ENCODE assay signal across 18 cellular contexts in genomic region chr1:59177756-59178155, GRCh38.
"Had no signal": no experiment of that assay in that cellular context is flagged by ENCODE, and none has a peak within 500 bp of the region (broad histone marks: within the 10 kb centered on the region; RNA-seq: fewer than 3 reads in every experiment).

No MANE protein-coding gene starts in this region.

- H3K4me3 Mint-ChIP-seq: activated CD4-positive, alpha-beta T cell treated with anti-CD3 and anti-CD28 coated beads, Interleukin-2, amount 10 ng/mL, durations not matched to agents 24 days and 14 days; activated CD8-positive, alpha-beta T cell treated with anti-CD3 and anti-CD28 coated beads for 36 hours; activated naive CD4-positive, alpha-beta T cell treated with anti-CD3 and anti-CD28 coated beads, Interleukin-2, amount 10 ng/mL, durations not matched to agents 7 days and 5 days; activated naive CD8-positive, alpha-beta T cell treated with anti-CD3 and anti-CD28 coated beads, Interleukin-2, amount 50 U/mL, for 24 hours; activated T-cell treated with anti-CD3 and anti-CD28 coated beads, Interleukin-2, amount 50 U/mL, for 24 hours; brain; central memory CD8-positive, alpha-beta T cell; naive B cell; neural progenitor cell had no signal

- H3K4me1 Mint-ChIP-seq: activated CD4-positive, alpha-beta T cell treated with anti-CD3 and anti-CD28 coated beads, Interleukin-2, amount 10 ng/mL, durations not matched to agents 24 days and 14 days; activated naive CD4-positive, alpha-beta T cell treated with anti-CD3 and anti-CD28 coated beads, Interleukin-2, amount 10 ng/mL, durations not matched to agents 7 days and 5 days; central memory CD8-positive, alpha-beta T cell had no signal

- H3K36me3 Mint-ChIP-seq: activated naive CD4-positive, alpha-beta T cell treated with anti-CD3 and anti-CD28 coated beads, Interleukin-2, amount 10 ng/mL, durations not matched to agents 7 days and 5 days; brain; naive B cell; neural progenitor cell had no signal

- H3K4me1 ChIP-seq: colonic mucosa, neural progenitor cell had no signal

- H3K9me3 Mint-ChIP-seq: activated CD8-positive, alpha-beta T cell treated with anti-CD3 and anti-CD28 coated beads for 36 hours; activated naive CD4-positive, alpha-beta T cell treated with anti-CD3 and anti-CD28 coated beads, Interleukin-2, amount 10 ng/mL, durations not matched to agents 7 days and 5 days; activated naive CD8-positive, alpha-beta T cell treated with anti-CD3 and anti-CD28 coated beads, Interleukin-2, amount 50 U/mL, for 24 hours; activated T-cell treated with anti-CD3 and anti-CD28 coated beads, Interleukin-2, amount 50 U/mL, for 24 hours; central memory CD8-positive, alpha-beta T cell had no signal

- H3K4me3 ChIP-seq: colonic mucosa, mucosa of descending colon, neural progenitor cell, upper lobe of right lung had no signal

- H3K27me3 Mint-ChIP-seq: activated CD4-positive, alpha-beta T cell treated with anti-CD3 and anti-CD28 coated beads, Interleukin-2, amount 10 ng/mL, durations not matched to agents 24 days and 14 days; activated CD8-positive, alpha-beta T cell treated with anti-CD3 and anti-CD28 coated beads for 36 hours; activated naive CD4-positive, alpha-beta T cell treated with anti-CD3 and anti-CD28 coated beads, Interleukin-2, amount 10 ng/mL, durations not matched to agents 7 days and 5 days; activated naive CD8-positive, alpha-beta T cell treated with anti-CD3 and anti-CD28 coated beads, Interleukin-2, amount 50 U/mL, for 24 hours; activated T-cell treated with anti-CD3 and anti-CD28 coated beads, Interleukin-2, amount 50 U/mL, for 24 hours; central memory CD8-positive, alpha-beta T cell; naive B cell had no signal

- H3K9ac ChIP-seq: neural progenitor cell had no signal

- H3K27ac ChIP-seq: colonic mucosa, neural progenitor cell, upper lobe of right lung had no signal

- H3K27ac Mint-ChIP-seq: activated CD4-positive, alpha-beta T cell treated with anti-CD3 and anti-CD28 coated beads, Interleukin-2, amount 10 ng/mL, durations not matched to agents 24 days and 14 days; activated CD8-positive, alpha-beta T cell treated with anti-CD3 and anti-CD28 coated beads for 36 hours; activated naive CD4-positive, alpha-beta T cell treated with anti-CD3 and anti-CD28 coated beads, Interleukin-2, amount 10 ng/mL, durations not matched to agents 7 days and 5 days; activated naive CD8-positive, alpha-beta T cell treated with anti-CD3 and anti-CD28 coated beads, Interleukin-2, amount 50 U/mL, for 24 hours; activated T-cell treated with anti-CD3 and anti-CD28 coated beads, Interleukin-2, amount 50 U/mL, for 24 hours; naive B cell; neural progenitor cell had no signal

- H3K4me2 ChIP-seq: neural progenitor cell had no signal

- H3K27me3 ChIP-seq: colonic mucosa, neural progenitor cell, upper lobe of right lung had no signal

- H3K9me3 ChIP-seq: colonic mucosa, mucosa of descending colon, upper lobe of right lung had no signal

- ATAC-seq: activated CD8-positive, alpha-beta T cell treated with anti-CD3 and anti-CD28 coated beads for 36 hours; activated naive CD8-positive, alpha-beta T cell treated with anti-CD3 and anti-CD28 coated beads, Interleukin-2, amount 50 U/mL, for 24 hours; mucosa of descending colon; stimulated activated naive CD8-positive, alpha-beta T cell treated with anti-CD3 and anti-CD28 coated beads, Interleukin-15, Interleukin-2, amounts not matched to agents 100 U/mL and 50 U/mL, for 24 hours; upper lobe of right lung had no signal

- H2AFZ ChIP-seq: neural progenitor cell had no signal

- DNase-seq: activated CD4-positive, alpha-beta T cell treated with anti-CD3 and anti-CD28 coated beads, Interleukin-2, amount 10 ng/mL, durations not matched to agents 24 days and 14 days; activated CD4-positive, CD25-positive, alpha-beta regulatory T cell; activated CD8-positive, alpha-beta T cell treated with anti-CD3 and anti-CD28 coated beads for 36 hours; activated naive CD4-positive, alpha-beta T cell treated with anti-CD3 and anti-CD28 coated beads, Interleukin-2, amount 10 ng/mL, durations not matched to agents 7 days and 5 days; activated naive CD8-positive, alpha-beta T cell treated with anti-CD3 and anti-CD28 coated beads, Interleukin-2, amount 50 U/mL, for 24 hours; activated T-cell treated with anti-CD3 and anti-CD28 coated beads, Interleukin-2, amount 50 U/mL, for 24 hours; colonic mucosa; foreskin melanocyte; glutamatergic neuron; naive B cell; stimulated activated CD4-positive, alpha-beta T cell treated with anti-CD3 and anti-CD28 coated beads, Interleukin-12 subunit alpha, Interleukin-12 subunit beta, amount 100 ng/mL, for 4 hours; stimulated activated CD4-positive, alpha-beta T cell treated with anti-CD3 and anti-CD28 coated beads, Interleukin-1b, Interleukin-23, amount 100 ng/mL, for 48 hours; stimulated activated naive CD8-positive, alpha-beta T cell treated with anti-CD3 and anti-CD28 coated beads, Interleukin-15, Interleukin-2, amounts not matched to agents 100 U/mL and 50 U/mL, for 24 hours; upper lobe of right lung had no signal

- H3K36me3 ChIP-seq: colonic mucosa, neural progenitor cell, upper lobe of right lung had no signal
